Comparison of ENCODE assay signal across 1 cellular context in genomic region chr20:35610833-35611427, GRCh38.
TF ChIP-seq lines count a peak whose summit lies in the region.

No MANE protein-coding gene starts in this region.

TF ChIP-seq in A549, 52 proteins besides CTCF, POLR2A, EP300 and RAD21 (continued from another document):
- TF ChIP-seq USF2 (IDR thresholded peaks at IDR 0.05) = no peak
- TF ChIP-seq CHD2 (IDR thresholded peaks at IDR 0.05; ENCODE audit: low read length, partially characterized antibody) = no peak
- TF ChIP-seq MAFK (IDR thresholded peaks at IDR 0.05; ENCODE audit: partially characterized antibody) = no peak
TF ChIP-seq in A549: peak in this region for 0.
